Comparison of ENCODE assay signal across 1 cellular context in genomic region chr7:139360210-139360947, GRCh38.
TF ChIP-seq lines count a peak whose summit lies in the region.

No MANE protein-coding gene starts in this region.

TF ChIP-seq in A549, 52 proteins besides CTCF, POLR2A, EP300 and RAD21 (continued from another document):
- TF ChIP-seq EHF (CRISPR knock-in tag; IDR thresholded peaks at IDR 0.05) (no peak), KDM5A (IDR thresholded peaks at IDR 0.05) (peak; percentile 54; the same call in 1 of the 2 replicates), E2F6 (IDR thresholded peaks at IDR 0.05; ENCODE audit: borderline replicate concordance, low read depth) (peak; percentile 81), HMGXB4 (CRISPR knock-in tag; IDR thresholded peaks at IDR 0.05; ENCODE audit: borderline replicate concordance) (no peak), CBX8 (IDR thresholded peaks at IDR 0.05) (no peak), ELK1 (IDR thresholded peaks at IDR 0.05; ENCODE audit: low read depth, low read length) (no peak), REST (IDR thresholded peaks at IDR 0.05) (no peak), POLR2AphosphoS2 (conservative IDR thresholded peaks at IDR 0.05; ENCODE audit: low read length) (no peak), SMC3 (IDR thresholded peaks at IDR 0.05) (no peak), NPAS2 (CRISPR knock-in tag; IDR thresholded peaks at IDR 0.05; ENCODE audit: borderline replicate concordance) (no peak), JUNB (IDR thresholded peaks at IDR 0.05) (no peak), FOXS1 (CRISPR knock-in tag; IDR thresholded peaks at IDR 0.05) (no peak), HDAC2 (IDR thresholded peaks at IDR 0.05) (no peak), FOSL2 (IDR thresholded peaks at IDR 0.05) (no peak), FOSL2 (CRISPR knock-in tag; IDR thresholded peaks at IDR 0.05) (no peak), JUN (IDR thresholded peaks at IDR 0.05) (no peak), PHF8 (IDR thresholded peaks at IDR 0.05; ENCODE audit: borderline replicate concordance, low read depth) (peak; percentile 44)
